In genomic region chr2:75577280-75577679, GRCh38 we compare ENCODE assay signal across 1 cellular context.
TF ChIP-seq lines count a peak whose summit lies in the region.

No MANE protein-coding gene starts in this region.

TF ChIP-seq in HepG2, 621 proteins besides CTCF, POLR2A, EP300 and RAD21 (continued from another document and continues in another):
- TF ChIP-seq TGIF2 (CRISPR knock-in tag; IDR thresholded peaks at IDR 0.05) (no peak), MXI1 (IDR thresholded peaks at IDR 0.05; ENCODE audit: borderline replicate concordance, low read depth, low read length) (peak; percentile 28; the same call in 1 of the 3 replicates), TCF7 (IDR thresholded peaks at IDR 0.05; ENCODE audit: low read depth) (no peak), ZBTB1 (CRISPR knock-in tag; IDR thresholded peaks at IDR 0.05; ENCODE audit: borderline replicate concordance) (no peak), HINFP (CRISPR knock-in tag; IDR thresholded peaks at IDR 0.05; ENCODE audit: low read depth) (no peak), ZNF816 (CRISPR knock-in tag; IDR thresholded peaks at IDR 0.05; ENCODE audit: borderline replicate concordance) (no peak), PAXIP1 (CRISPR knock-in tag; conservative IDR thresholded peaks at IDR 0.05) (peak; percentile 67), LCORL (IDR thresholded peaks at IDR 0.05) (peak; percentile 59; the same call in 1 of the 2 replicates), LCORL (CRISPR knock-in tag; IDR thresholded peaks at IDR 0.05) (peak; percentile 75; the same call in 1 of the 2 replicates), HNRNPUL1 (IDR thresholded peaks at IDR 0.05; ENCODE audit: low read depth, low read length) (no peak), RAD51 (IDR thresholded peaks at IDR 0.05; ENCODE audit: borderline replicate concordance) (no peak), RCOR2 (CRISPR knock-in tag; IDR thresholded peaks at IDR 0.05) (0 out of 2 replicates have a peak, but pooled peaks have one; percentile 52), KLF15 (CRISPR knock-in tag; IDR thresholded peaks at IDR 0.05; ENCODE audit: borderline replicate concordance) (no peak), ZNF430 (CRISPR knock-in tag; IDR thresholded peaks at IDR 0.05) (no peak), EEA1 (CRISPR knock-in tag; IDR thresholded peaks at IDR 0.05; ENCODE audit: borderline replicate concordance) (no peak), SOX13 (IDR thresholded peaks at IDR 0.05) (no peak), SOX13 (CRISPR knock-in tag; conservative IDR thresholded peaks at IDR 0.05 in 1 of 2, IDR thresholded peaks at IDR 0.05 in 1 of 2) (peak in 1 of 2 experiments; percentile 75; a peak in 1 of 4 replicates), NCOR1 (IDR thresholded peaks at IDR 0.05; ENCODE audit: borderline replicate concordance, low read length) (peak; percentile 73; the same call in 1 of the 2 replicates), SYNCRIP (IDR thresholded peaks at IDR 0.05; ENCODE audit: insufficient read depth, low read depth, low read length) (no peak), ZNF317 (CRISPR knock-in tag; IDR thresholded peaks at IDR 0.05) (0 out of 2 replicates have a peak, but pooled peaks have one; percentile 19), SCMH1 (CRISPR knock-in tag; IDR thresholded peaks at IDR 0.05; ENCODE audit: borderline replicate concordance) (no peak), TARDBP (CRISPR knock-in tag; IDR thresholded peaks at IDR 0.05) (no peak), SALL1 (CRISPR knock-in tag; IDR thresholded peaks at IDR 0.05) (peak; percentile 24; the same call in 1 of the 2 replicates), RXRB (CRISPR knock-in tag; IDR thresholded peaks at IDR 0.05; ENCODE audit: borderline replicate concordance) (0 out of 2 replicates have a peak, but pooled peaks have one; percentile 24), ZFP36 (IDR thresholded peaks at IDR 0.05; ENCODE audit: borderline replicate concordance, low read depth, low read length, partially characterized antibody) (no peak), FOXA3 (CRISPR knock-in tag; IDR thresholded peaks at IDR 0.05) (peak; percentile 61), TEAD3 (CRISPR knock-in tag; optimal IDR thresholded peaks at IDR 0.05; ENCODE audit: borderline replicate concordance) (peak; percentile 65), BCL6 (CRISPR knock-in tag; IDR thresholded peaks at IDR 0.05) (peak; percentile 73), ZNF230 (CRISPR knock-in tag; IDR thresholded peaks at IDR 0.05) (no peak), ZNF263 (CRISPR knock-in tag; IDR thresholded peaks at IDR 0.05) (no peak), HNF4G (IDR thresholded peaks at IDR 0.05; ENCODE audit: borderline replicate concordance, low read depth, low read length) (peak; percentile 35; the same call in 1 of the 2 replicates), HNF4G (CRISPR knock-in tag; IDR thresholded peaks at IDR 0.05; ENCODE audit: borderline replicate concordance, low read depth) (no peak), NFYC (CRISPR knock-in tag; IDR thresholded peaks at IDR 0.05) (no peak), ZNF75D (CRISPR knock-in tag; IDR thresholded peaks at IDR 0.05; ENCODE audit: borderline replicate concordance) (no peak), MAF1 (CRISPR knock-in tag; IDR thresholded peaks at IDR 0.05; ENCODE audit: borderline replicate concordance) (no peak), HNF1B (CRISPR knock-in tag; IDR thresholded peaks at IDR 0.05) (no peak), THAP9 (CRISPR knock-in tag; IDR thresholded peaks at IDR 0.05; ENCODE audit: borderline replicate concordance) (no peak), CENPT (CRISPR knock-in tag; IDR thresholded peaks at IDR 0.05; ENCODE audit: low read depth) (no peak), HMG20A (CRISPR knock-in tag; IDR thresholded peaks at IDR 0.05; ENCODE audit: borderline replicate concordance) (peak; percentile 55; the same call in 1 of the 2 replicates), RBM22 (optimal IDR thresholded peaks at IDR 0.05; ENCODE audit: low read length) (no peak), NR2F6 (IDR thresholded peaks at IDR 0.05) (no peak), NR2F6 (CRISPR knock-in tag; IDR thresholded peaks at IDR 0.05) (no peak), GABPB1 (CRISPR knock-in tag; IDR thresholded peaks at IDR 0.05) (no peak), THAP8 (CRISPR knock-in tag; IDR thresholded peaks at IDR 0.05; ENCODE audit: borderline replicate concordance) (no peak), ZNF280D (CRISPR knock-in tag; IDR thresholded peaks at IDR 0.05) (no peak), MEIS2 (CRISPR knock-in tag; IDR thresholded peaks at IDR 0.05) (no peak), ARID5B (CRISPR knock-in tag; IDR thresholded peaks at IDR 0.05) (peak; percentile 87), ZNF790 (CRISPR knock-in tag; IDR thresholded peaks at IDR 0.05; ENCODE audit: borderline replicate concordance) (no peak)
